Comparison of ENCODE assay signal across 24 cellular contexts in genomic region chr3:64655160-64655559, GRCh38. TPM values are rescaled to one million over a fixed set of nuclear protein-coding genes. Genes with fewer than 3 reads are reported as not detected.
DNase-seq lines count a peak whose midpoint lies in the region; ATAC-seq and TF ChIP-seq lines count a peak whose summit lies in the region.
"Had no signal": no experiment of that assay in that cellular context is flagged by ENCODE, and none has a peak within 500 bp of the region (broad histone marks: within the 10 kb centered on the region; RNA-seq: fewer than 3 reads in every experiment).

No MANE protein-coding gene starts in this region.

- H3K4me1 Mint-ChIP-seq in endodermal cell = peaks cover 71% of the 10 kb centered on the region
- H3K4me1 Mint-ChIP-seq: CD14-positive monocyte; CD4-positive, alpha-beta memory T cell; CD4-positive, CD25-positive, alpha-beta regulatory T cell; CD8-positive, alpha-beta memory T cell had no signal

- TF ChIP-seq CTCF in endodermal cell (conservative IDR thresholded peaks at IDR 0.05) (no peak), ascending aorta (IDR thresholded peaks at IDR 0.05) (no peak)

- H3K27me3 ChIP-seq in endodermal cell (ENCODE audit: control insufficient read depth, insufficient read depth, low read length, poor library complexity, severe bottlenecking) (no peaks in the 10 kb centered on the region), mesendoderm (ENCODE audit: insufficient read depth, low read length, poor library complexity) (no peaks in the 10 kb centered on the region), right cardiac atrium (ENCODE audit: control insufficient read depth, insufficient read depth) (no peaks in the 10 kb centered on the region), ascending aorta (no peaks in the 10 kb centered on the region)
- H3K27me3 ChIP-seq: BE2C, BLaER1 had no signal

- no peak overlapping the region for H3K4me3 ChIP-seq in endodermal cell (ENCODE audit: low read length)
- H3K4me3 ChIP-seq in mesendoderm (ENCODE audit: low read length) = no peak overlapping the region
- H3K4me3 ChIP-seq in right cardiac atrium (ENCODE audit: low read length) = no peak overlapping the region
- no peak overlapping the region for H3K4me3 ChIP-seq in ascending aorta
- H3K4me3 ChIP-seq: BLaER1, GM12878 had no signal

- WGBS in endodermal cell (ENCODE audit: insufficient coverage in 1 of 2, insufficient read length in 1 of 2), 2 experiments = 85 to 100% methylated on average over 1 to 4 of the region's 4 CpGs
- WGBS in mesendoderm (ENCODE audit: extremely low coverage, insufficient coverage, low lambda C conversion rate) = no CpG with 5 or more reads among the region's 4 CpGs
- 94% methylated on average over 4 of the region's 4 CpGs for WGBS in right cardiac atrium

- no peak overlapping the region for H3K18ac ChIP-seq in mesendoderm (ENCODE audit: low read length)

- no peak overlapping the region for H3K23ac ChIP-seq in mesendoderm (ENCODE audit: low read length)

- no peak overlapping the region for H3K27ac ChIP-seq in endodermal cell (ENCODE audit: low read depth, low read length)
- no peak overlapping the region for H3K27ac ChIP-seq in mesendoderm (ENCODE audit: low read depth, low read length)
- H3K27ac ChIP-seq in right cardiac atrium (ENCODE audit: low read length) = no peak overlapping the region
- no peak overlapping the region for H3K27ac ChIP-seq in ascending aorta
- H3K27ac ChIP-seq: BLaER1 had no signal

- peak overlapping the region; percentile 81 for H3K27ac Mint-ChIP-seq in endodermal cell
- H3K27ac Mint-ChIP-seq: CD14-positive monocyte; CD4-positive, CD25-positive, alpha-beta regulatory T cell; CD8-positive, alpha-beta memory T cell had no signal

- H2BK120ac ChIP-seq in mesendoderm (ENCODE audit: low read depth, low read length) = no peak overlapping the region

- H3K27me3 Mint-ChIP-seq in endodermal cell (ENCODE audit: insufficient read depth) = no peaks in the 10 kb centered on the region
- H3K27me3 Mint-ChIP-seq: CD4-positive, alpha-beta memory T cell; CD4-positive, CD25-positive, alpha-beta regulatory T cell; CD8-positive, alpha-beta memory T cell had no signal

- H2AK5ac ChIP-seq in mesendoderm (ENCODE audit: low read length) = no peak overlapping the region

- peaks cover 37% of the 10 kb centered on the region for H3K4me1 ChIP-seq in endodermal cell (ENCODE audit: control insufficient read depth, insufficient read depth, low read length)
- H3K4me1 ChIP-seq in mesendoderm (ENCODE audit: control insufficient read depth, low read depth, low read length) = peaks cover 14% of the 10 kb centered on the region
- H3K4me1 ChIP-seq in right cardiac atrium (ENCODE audit: control insufficient read depth, insufficient read depth, low read length) = peaks cover 5% of the 10 kb centered on the region
- peaks cover 0 to 16% of the 10 kb centered on the region in 2 donors for H3K4me1 ChIP-seq in ascending aorta
- H3K4me1 ChIP-seq: BLaER1 had no signal

- peaks cover 26% of the 10 kb centered on the region for H3K36me3 ChIP-seq in endodermal cell (ENCODE audit: control insufficient read depth, insufficient read depth, low read length)
- no peaks in the 10 kb centered on the region for H3K36me3 ChIP-seq in mesendoderm (ENCODE audit: control insufficient read depth, insufficient read depth, low read length)
- H3K36me3 ChIP-seq in ascending aorta = peaks cover 4 to 40% of the 10 kb centered on the region in 2 donors
- H3K36me3 ChIP-seq: BLaER1 had no signal

- H4K8ac ChIP-seq in mesendoderm (ENCODE audit: low read depth, low read length) = no peak overlapping the region

- H3K4ac ChIP-seq in mesendoderm (ENCODE audit: low read depth, low read length) = no peak overlapping the region

- intact Hi-C loops in right cardiac atrium (cut with DNase I) (no loop called here), ascending aorta (cut with DNase I) (loop anchor here (10.0 kb wide), 1 partner anchor 590 kb away; no protein-coding TSS in a partner anchor)

- no peaks in the 10 kb centered on the region for H3K9me3 ChIP-seq in endodermal cell (ENCODE audit: control insufficient read depth, low read length)
- no peaks in the 10 kb centered on the region for H3K9me3 ChIP-seq in right cardiac atrium (ENCODE audit: control insufficient read depth, low read length)
- H3K9me3 ChIP-seq in ascending aorta = no peaks in the 10 kb centered on the region
- H3K9me3 ChIP-seq: BE2C, BLaER1 had no signal

- no peaks in the 10 kb centered on the region for H3K9me3 Mint-ChIP-seq in endodermal cell

- no peak for ATAC-seq in right cardiac atrium
- ATAC-seq: GM12878 had no signal

- H3K79me2 ChIP-seq in mesendoderm (ENCODE audit: control insufficient read depth, insufficient read depth, low read length) = no peaks in the 10 kb centered on the region

- no peak overlapping the region for H3K56ac ChIP-seq in mesendoderm (ENCODE audit: low read length)

- no peaks in the 10 kb centered on the region for H3K79me1 ChIP-seq in mesendoderm (ENCODE audit: low read length)

- H3K9ac ChIP-seq in endodermal cell (ENCODE audit: extremely low read depth, low read length, poor library complexity, severe bottlenecking) (peak overlapping the region; percentile 24), mesendoderm (ENCODE audit: low read length) (no peak overlapping the region)
- H3K9ac ChIP-seq: BLaER1 had no signal

- H3K4me3 Mint-ChIP-seq in endodermal cell = no peak overlapping the region
- H3K4me3 Mint-ChIP-seq: CD14-positive monocyte; CD4-positive, alpha-beta memory T cell; CD4-positive, CD25-positive, alpha-beta regulatory T cell; CD8-positive, alpha-beta memory T cell had no signal

- H2BK5ac ChIP-seq in mesendoderm (ENCODE audit: low read length) = no peak overlapping the region

- DNase-seq in endodermal cell = peak; percentile 50
- peak; percentile 19 for DNase-seq in mesendoderm
- no peak for DNase-seq in stimulated activated CD4-positive, alpha-beta T cell treated with anti-CD3 and anti-CD28 coated beads, Interleukin-4, amount 100 ng/mL, for 1 hour
- no peak for DNase-seq in right cardiac atrium
- DNase-seq in ascending aorta (ENCODE audit: low spot score in 2 of 2) = no peak
- DNase-seq: 8988T; ACHN; BE2C; C1 segment of cervical spinal cord; CD4-positive, alpha-beta memory T cell; CD4-positive, CD25-positive, alpha-beta regulatory T cell; CD8-positive, alpha-beta memory T cell; COR-L47; DMS 273 treated with DMSO at 0.1 percent for 48 hours; DMS153; DMS53; DMS79; DND-41; EL; GDM1 had no signal

- no peak overlapping the region for H2BK15ac ChIP-seq in mesendoderm (replicated peaks; ENCODE audit: low read depth)

- H3K36me3 Mint-ChIP-seq in endodermal cell (ENCODE audit: low read depth) = no peaks in the 10 kb centered on the region
- H3K36me3 Mint-ChIP-seq: CD14-positive monocyte; CD4-positive, alpha-beta memory T cell; CD4-positive, CD25-positive, alpha-beta regulatory T cell; CD8-positive, alpha-beta memory T cell had no signal

- no peak overlapping the region for H3K4me2 ChIP-seq in mesendoderm (ENCODE audit: low read length)
- H3K4me2 ChIP-seq: BLaER1 had no signal

- H4K5ac ChIP-seq in mesendoderm (ENCODE audit: low read length) = no peak overlapping the region

RNA-seq across cellular contexts. Expression of gene ADAMTS9, which starts 32.6 kb away (rescaled TPM):
- total RNA-seq in endodermal cell (10 to 100 TPM; 16.1 to 38.0 TPM), right cardiac atrium (10 to 100 TPM in 3 of 4 donors, 1 to 10 TPM in 1; 9.8 to 53.4 (median 13.7) TPM), ascending aorta (74.1 TPM)
- 15.5 TPM for polyA plus RNA-seq in endodermal cell (2013, experiment 1 of 2)
- polyA plus RNA-seq in endodermal cell (2013, experiment 2 of 2) = 16.4 TPM
- 0.84 TPM for polyA plus RNA-seq in mesendoderm (2013, experiment 1 of 2)
- 0.67 TPM for polyA plus RNA-seq in mesendoderm (2013, experiment 2 of 2)
- polyA plus RNA-seq in right cardiac atrium = 10.1 TPM
- total RNA-seq: CD4-positive, alpha-beta memory T cell; CD8-positive, alpha-beta memory T cell; G401; GM12878 had no signal
- polyA plus RNA-seq: CD14-positive monocyte; CD4-positive, alpha-beta memory T cell; CD4-positive, CD25-positive, alpha-beta regulatory T cell; CD8-positive, alpha-beta memory T cell had no signal

Comparison
In these comparisons a context has a peak if more than half of its experiments do, and no peak if none do; other contexts are left out.
1. DNase-seq: peak in endodermal cell (single experiment) and mesendoderm (single experiment); none in stimulated activated CD4-positive, alpha-beta T cell treated with anti-CD3 and anti-CD28 coated beads, Interleukin-4, amount 100 ng/mL, for 1 hour (single experiment), right cardiac atrium (0 of 3) and ascending aorta (0 of 2).